Comparison of ENCODE assay signal across 8 cellular contexts in the genomic region with DNA sequence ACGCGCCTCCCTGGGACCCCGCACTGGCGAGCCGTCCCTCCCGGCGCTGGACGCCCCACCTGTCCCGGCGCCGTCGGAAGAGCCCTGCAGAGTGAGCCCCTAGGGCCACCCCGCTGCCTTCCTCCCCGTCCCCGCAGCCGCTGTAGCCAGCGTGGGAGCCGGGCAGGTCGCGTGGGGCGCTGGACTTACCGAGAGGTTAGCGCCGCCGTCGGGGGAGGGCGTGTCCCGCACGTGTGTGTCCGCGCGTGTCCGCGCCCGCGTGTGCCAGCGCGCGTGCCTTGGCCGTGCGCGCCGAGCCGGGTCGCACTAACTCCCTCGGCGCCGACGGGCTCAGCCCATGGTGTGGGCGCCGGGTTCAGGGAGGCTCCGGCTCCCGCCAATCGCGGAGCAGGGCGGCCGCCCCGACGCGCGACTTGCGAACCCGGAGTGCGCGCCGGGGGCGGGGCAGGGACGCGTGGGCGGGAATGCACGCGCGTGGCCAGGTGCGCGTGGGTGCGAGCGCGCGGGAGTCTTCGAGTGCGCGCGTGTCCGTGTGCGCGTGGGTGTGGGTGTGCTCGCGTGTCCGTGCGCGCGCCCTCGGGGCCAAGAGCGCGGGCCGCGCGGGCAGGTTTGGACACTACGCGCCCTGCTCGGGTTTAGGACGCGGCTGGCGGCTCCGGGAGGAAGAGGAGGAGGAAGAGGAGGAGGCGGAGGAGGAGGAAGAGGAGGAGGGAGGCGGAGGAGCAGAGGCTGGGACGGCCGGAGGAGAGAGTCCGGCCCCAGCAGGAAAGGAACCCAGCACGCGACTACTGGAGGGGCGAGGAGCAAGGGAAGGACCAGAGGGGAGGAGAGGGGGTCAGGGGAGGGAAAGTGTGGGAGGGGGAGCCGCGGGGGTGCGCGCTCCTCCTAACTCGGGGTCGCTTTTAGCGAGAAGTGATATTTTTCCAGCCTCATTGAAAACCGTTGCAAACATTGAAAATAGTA.
A peak's percentile ranks its signal among the peaks of the same experiment; 100 is the strongest.
DNase-seq lines count a peak whose midpoint lies in the region; ATAC-seq and TF ChIP-seq lines count a peak whose summit lies in the region.

No MANE protein-coding gene starts in this region.

- H3K27ac ChIP-seq in ectodermal cell (ENCODE audit: insufficient read depth, low read depth, low read length, poor library complexity, severe bottlenecking), result no peak overlapping the region

- peak in 1 of 2 donors; percentile 13 for ATAC-seq in naive B cell (ENCODE audit: low read depth in 2 of 2)
- ATAC-seq in GM18519 (IDR thresholded peaks at IDR 0.05; ENCODE audit: low FRiP score, unreplicated experiment), result no peak

- POLR2A ChIA-PET in AG04449 (lab: Yijun Ruan, JAX), result no interaction called here

- WGBS in ectodermal cell, 2 experiments, result 3% methylated on average over 121 of the region's 121 CpGs

- no peak for TF ChIP-seq CTCF in AG04449 (IDR thresholded peaks at IDR 0.05; ENCODE audit: insufficient read depth, low read length, missing control alignments)

- peaks cover 11% of the 10 kb centered on the region for H3K4me1 ChIP-seq in ectodermal cell (ENCODE audit: control insufficient read depth, insufficient read depth, low read length)

- H3K27me3 Mint-ChIP-seq in naive B cell, result peaks cover 48 to 65% (median 64%) of the 10 kb centered on the region in 3 donors

- no peaks in the 10 kb centered on the region for H3K36me3 Mint-ChIP-seq in naive B cell

- in situ Hi-C loops in KBM-7 (cut with MboI; ENCODE audit: low pct_unique_long_range_greater_than_20kb, low sequenced_read_pairs), result no loop called here

- H3K4me3 ChIP-seq in AG04449 (ENCODE audit: low read depth, low read length) (peak overlapping the region; percentile 41), ectodermal cell (ENCODE audit: insufficient read depth, low read depth, low read length) (peak overlapping the region; percentile 44)

- H3K9me3 ChIP-seq in ectodermal cell (ENCODE audit: control insufficient read depth, low read length), result no peaks in the 10 kb centered on the region

- no peak overlapping the region for H3K27ac Mint-ChIP-seq in naive B cell

- H3K27me3 ChIP-seq in ectodermal cell (ENCODE audit: control insufficient read depth, insufficient read depth, low read length, poor library complexity, severe bottlenecking), result peaks cover 60% of the 10 kb centered on the region

- DNase-seq in AG04449 (ENCODE audit: low read depth, low spot score), result no peak
- DNase-seq in KBM-7, result peak; percentile 42
- no peak for DNase-seq in naive B cell
- DNase-seq in GF-D8 (lab: John Stamatoyannopoulos, UW), result no peak
- DNase-seq in SIG-M5 treated with dmso at 0.1 percent for 504 hours (lab: John Stamatoyannopoulos, UW; ENCODE audit: unreplicated experiment), result no peak
- no peak for DNase-seq in SHP77 (lab: John Stamatoyannopoulos, UW)

- peak overlapping the region; percentile 63 to 91 (median 76) for H3K4me3 Mint-ChIP-seq in naive B cell

- peaks cover 0 to 3% (median 0%) of the 10 kb centered on the region in 7 donors for H3K9me3 Mint-ChIP-seq in naive B cell

- no peaks in the 10 kb centered on the region for H3K36me3 ChIP-seq in ectodermal cell (ENCODE audit: control insufficient read depth, insufficient read depth, low read length)

- CTCF ChIA-PET in AG04449 (lab: Yijun Ruan, JAX), result no interaction called here

- peaks cover 11 to 18% (median 14%) of the 10 kb centered on the region in 3 donors for H3K4me1 Mint-ChIP-seq in naive B cell
